In the genomic region with DNA sequence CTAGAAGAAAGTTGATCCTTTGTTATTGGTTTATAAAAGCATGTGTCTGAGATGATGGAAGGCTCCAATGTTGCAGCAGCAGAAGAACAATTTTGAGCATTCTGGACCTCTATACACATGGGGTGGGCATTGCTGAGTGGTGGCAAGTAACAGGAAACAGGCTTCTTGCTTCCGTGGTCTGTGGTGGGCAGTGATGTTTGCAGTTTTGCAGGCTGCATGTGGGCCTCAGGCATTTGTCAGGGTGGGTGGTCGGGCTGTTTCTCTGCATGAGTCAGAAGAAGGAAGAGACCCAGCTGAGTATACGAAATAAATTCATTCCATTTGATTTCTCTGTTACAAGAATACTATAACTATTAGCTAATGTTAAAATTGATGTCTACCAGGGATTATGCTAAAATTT, we compare ENCODE assay signal across 17 cellular contexts.
A peak's percentile ranks its signal among the peaks of the same experiment; 100 is the strongest.
DNase-seq lines count a peak whose midpoint lies in the region; ATAC-seq and TF ChIP-seq lines count a peak whose summit lies in the region.
"Had no signal": no experiment of that assay in that cellular context is flagged by ENCODE, and none has a peak within 500 bp of the region (broad histone marks: within the 10 kb centered on the region; RNA-seq: fewer than 3 reads in every experiment).

No MANE protein-coding gene starts in this region.

- no peak overlapping the region for H3K4ac ChIP-seq in neuronal stem cell (ENCODE audit: low read length)

- ATAC-seq in GM23338 (peak; percentile 40; the same call in 2 of the 3 replicates), HG03442 (IDR thresholded peaks at IDR 0.05; ENCODE audit: unreplicated experiment) (no peak)
- ATAC-seq in activated naive CD8-positive, alpha-beta T cell treated with anti-CD3 and anti-CD28 coated beads, Interleukin-2, amount 50 U/mL, for 24 hours = no peak
- ATAC-seq: HCT116, PC-3 had no signal

- no peak overlapping the region for H3K18ac ChIP-seq in neuronal stem cell (ENCODE audit: low read length)

- no peak overlapping the region for H4K91ac ChIP-seq in neuronal stem cell (ENCODE audit: low read depth, low read length, poor library complexity)

- H2AFZ ChIP-seq in GM23338 = peak overlapping the region; percentile 6; the same call in 1 of the 2 replicates
- H2AFZ ChIP-seq in hepatocyte = no peak overlapping the region
- H2AFZ ChIP-seq in neuronal stem cell (ENCODE audit: low read length) = peak overlapping the region; percentile 91
- H2AFZ ChIP-seq: parathyroid adenoma had no signal

- H2BK120ac ChIP-seq in neuronal stem cell (ENCODE audit: low read depth, low read length) = no peak overlapping the region

- no peak overlapping the region for H3K27ac ChIP-seq in GM23338 (ENCODE audit: low read depth)
- peak overlapping the region; percentile 82 for H3K27ac ChIP-seq in SK-N-MC
- peak overlapping the region; percentile 39 for H3K27ac ChIP-seq in hepatocyte
- H3K27ac ChIP-seq in neuronal stem cell (replicated peaks; ENCODE audit: low read length) = no peak overlapping the region
- H3K27ac ChIP-seq: parathyroid adenoma, WERI-Rb-1 had no signal

- H2BK12ac ChIP-seq in neuronal stem cell (ENCODE audit: low read length) = no peak overlapping the region

- H3K9me3 ChIP-seq in SK-N-MC (ENCODE audit: low read depth, low read length) (no peaks in the 10 kb centered on the region), hepatocyte (ENCODE audit: low read depth) (no peaks in the 10 kb centered on the region), neuronal stem cell (replicated peaks in 1 of 2; ENCODE audit: control insufficient read depth in 2 of 2, insufficient read depth in 1 of 2, low read depth in 1 of 2, low read length in 2 of 2) (peaks cover 0 to 4% of the 10 kb centered on the region in 2 donors)
- H3K9me3 ChIP-seq: BE2C had no signal

- no peak overlapping the region for H2BK15ac ChIP-seq in neuronal stem cell (ENCODE audit: low read length)

- H3K79me1 ChIP-seq in neuronal stem cell (ENCODE audit: low read depth, low read length) = no peaks in the 10 kb centered on the region

- no peak overlapping the region for H3K27ac Mint-ChIP-seq in GM23338
- no peak overlapping the region for H3K27ac Mint-ChIP-seq in activated naive CD8-positive, alpha-beta T cell treated with anti-CD3 and anti-CD28 coated beads, Interleukin-2, amount 50 U/mL, for 24 hours

- no peak overlapping the region for H3K23ac ChIP-seq in neuronal stem cell (ENCODE audit: low read depth, low read length, poor library complexity)

- WGBS in hepatocyte (ENCODE audit: low lambda C conversion rate, missing lambda C conversion rate) = 51% methylated on average over 3 of the region's 3 CpGs
- WGBS in neuronal stem cell (ENCODE audit: extremely low coverage in 2 of 2, insufficient read length in 2 of 2, insufficient replicate concordance in 1 of 2), 2 donors = no CpG with 5 or more reads among the region's 3 CpGs

- no peak overlapping the region for H4K8ac ChIP-seq in neuronal stem cell (ENCODE audit: low read depth, low read length)

- H3F3A ChIP-seq in GM23338 (replicated peaks; ENCODE audit: low read depth) = no peaks in the 10 kb centered on the region

- H3K4me2 ChIP-seq in GM23338 = no peak overlapping the region
- H3K4me2 ChIP-seq in hepatocyte = no peak overlapping the region
- H3K4me2 ChIP-seq in neuronal stem cell (ENCODE audit: insufficient read depth, low read length, poor library complexity, severe bottlenecking) = no peak overlapping the region

- H3K4me3 ChIP-seq in GM23338 = no peak overlapping the region
- H3K4me3 ChIP-seq in SK-N-MC = peak overlapping the region; percentile 59
- no peak overlapping the region for H3K4me3 ChIP-seq in hepatocyte
- no peak overlapping the region for H3K4me3 ChIP-seq in neuronal stem cell (ENCODE audit: low read length in 2 of 2)

- no peak overlapping the region for H2BK5ac ChIP-seq in neuronal stem cell (ENCODE audit: low read length)

- H4K20me1 ChIP-seq in GM23338 (replicated peaks; ENCODE audit: insufficient read depth) = no peaks in the 10 kb centered on the region
- H4K20me1 ChIP-seq in hepatocyte (ENCODE audit: insufficient read depth, poor library complexity, severe bottlenecking) = no peaks in the 10 kb centered on the region

- H3K4me3 Mint-ChIP-seq in GM23338 = no peak overlapping the region
- no peak overlapping the region for H3K4me3 Mint-ChIP-seq in activated naive CD8-positive, alpha-beta T cell treated with anti-CD3 and anti-CD28 coated beads, Interleukin-2, amount 50 U/mL, for 24 hours

- H3K14ac ChIP-seq in neuronal stem cell (ENCODE audit: low read length) = no peak overlapping the region

- H3K9ac ChIP-seq in SK-N-MC (ENCODE audit: insufficient read length) (peak overlapping the region; percentile 24), neuronal stem cell (ENCODE audit: low read depth, low read length, poor library complexity) (no peak overlapping the region)
- H3K9ac ChIP-seq: parathyroid adenoma had no signal

- no peaks in the 10 kb centered on the region for H3K36me3 Mint-ChIP-seq in GM23338 (ENCODE audit: low read depth)
- H3K36me3 Mint-ChIP-seq in activated naive CD8-positive, alpha-beta T cell treated with anti-CD3 and anti-CD28 coated beads, Interleukin-2, amount 50 U/mL, for 24 hours (ENCODE audit: low read depth) = no peaks in the 10 kb centered on the region

- H3K9me2 ChIP-seq in GM23338 (ENCODE audit: insufficient read depth) = no peaks in the 10 kb centered on the region
- H3K9me2 ChIP-seq in hepatocyte (replicated peaks; ENCODE audit: insufficient read depth) = no peaks in the 10 kb centered on the region

- H3K4me1 ChIP-seq in GM23338 (ENCODE audit: insufficient read depth) (no peaks in the 10 kb centered on the region), hepatocyte (ENCODE audit: insufficient read depth) (no peaks in the 10 kb centered on the region), neuronal stem cell (ENCODE audit: control insufficient read depth in 2 of 2, insufficient read depth in 1 of 2, low read depth in 1 of 2, low read length in 2 of 2) (peaks cover 0 to 6% of the 10 kb centered on the region in 2 donors)
- H3K4me1 ChIP-seq: BE2C, parathyroid adenoma had no signal

- TF ChIP-seq CTCF in GM23338 (conservative IDR thresholded peaks at IDR 0.05; ENCODE audit: low read depth in 2 of 2) (no peak), hepatocyte (IDR thresholded peaks at IDR 0.05; ENCODE audit: poor library complexity) (no peak)

- peaks cover 6% of the 10 kb centered on the region for H3K4me1 Mint-ChIP-seq in GM23338
- H3K4me1 Mint-ChIP-seq in activated naive CD8-positive, alpha-beta T cell treated with anti-CD3 and anti-CD28 coated beads, Interleukin-2, amount 50 U/mL, for 24 hours = no peaks in the 10 kb centered on the region

- no peak overlapping the region for H2AK5ac ChIP-seq in neuronal stem cell (ENCODE audit: low read depth, low read length)

- no peaks in the 10 kb centered on the region for H3K36me3 ChIP-seq in GM23338 (ENCODE audit: insufficient read depth)
- H3K36me3 ChIP-seq in SK-N-MC (ENCODE audit: insufficient read depth, low read length) = no peaks in the 10 kb centered on the region
- H3K36me3 ChIP-seq in hepatocyte (replicated peaks; ENCODE audit: insufficient read depth, low read depth) = no peaks in the 10 kb centered on the region
- H3K36me3 ChIP-seq in neuronal stem cell (replicated peaks in 1 of 2; ENCODE audit: control insufficient read depth in 2 of 2, insufficient read depth in 2 of 2, low read length in 2 of 2) = no peaks in the 10 kb centered on the region
- H3K36me3 ChIP-seq: BE2C, WERI-Rb-1 had no signal

- no peaks in the 10 kb centered on the region for H3K9me3 Mint-ChIP-seq in GM23338
- no peaks in the 10 kb centered on the region for H3K9me3 Mint-ChIP-seq in activated naive CD8-positive, alpha-beta T cell treated with anti-CD3 and anti-CD28 coated beads, Interleukin-2, amount 50 U/mL, for 24 hours

- peaks cover 3% of the 10 kb centered on the region for H3K27me3 Mint-ChIP-seq in GM23338 (ENCODE audit: insufficient read depth, low read depth, poor library complexity)
- no peaks in the 10 kb centered on the region for H3K27me3 Mint-ChIP-seq in activated naive CD8-positive, alpha-beta T cell treated with anti-CD3 and anti-CD28 coated beads, Interleukin-2, amount 50 U/mL, for 24 hours

- DNase-seq in GM23338 (ENCODE audit: low spot score) (peak; percentile 35), SK-N-MC (ENCODE audit: low read depth, low spot score) (peak; percentile 42), hepatocyte (ENCODE audit: low spot score) (peak; percentile 22), neuronal stem cell (ENCODE audit: low spot score) (no peak), 8988T (no peak), NOMO-1 (lab: John Stamatoyannopoulos, UW; ENCODE audit: unreplicated experiment in 2 of 2) (no peak)
- DNase-seq in activated naive CD8-positive, alpha-beta T cell treated with anti-CD3 and anti-CD28 coated beads, Interleukin-2, amount 50 U/mL, for 24 hours = no peak
- DNase-seq: amygdala, BE2C, NCI-H2029, NCI-H524, PC-3, small intestine, WERI-Rb-1 had no signal

- H3K79me2 ChIP-seq in GM23338 (replicated peaks; ENCODE audit: insufficient read depth) (no peaks in the 10 kb centered on the region), hepatocyte (no peaks in the 10 kb centered on the region)
- H3K79me2 ChIP-seq: parathyroid adenoma had no signal

- H3K27me3 ChIP-seq in GM23338 (ENCODE audit: insufficient read depth) (no peaks in the 10 kb centered on the region), hepatocyte (no peaks in the 10 kb centered on the region), neuronal stem cell (ENCODE audit: control insufficient read depth in 3 of 3, insufficient read depth in 3 of 3, low read depth in 1 of 3, low read length in 3 of 3) (no peaks in the 10 kb centered on the region)
- H3K27me3 ChIP-seq: BE2C had no signal

Comparison
In these comparisons a context has a peak if more than half of its experiments do, and no peak if none do; other contexts are left out.
1. DNase-seq: peak in GM23338 (single experiment), SK-N-MC (single experiment) and hepatocyte (single experiment); none in neuronal stem cell (single experiment), 8988T (single experiment), NOMO-1 (0 of 2) and activated naive CD8-positive, alpha-beta T cell treated with anti-CD3 and anti-CD28 coated beads, Interleukin-2, amount 50 U/mL, for 24 hours (single experiment).
2. H3K27ac ChIP-seq: peak in SK-N-MC (single experiment) and hepatocyte (single experiment); none in GM23338 (single experiment) and neuronal stem cell (single experiment).